In genomic region chr17:4944554-4945175, GRCh38 we compare ENCODE assay signal across 9 cellular contexts. TPM values are rescaled to one million over a fixed set of nuclear protein-coding genes. Genes with fewer than 3 reads are reported as not detected.
A peak's percentile ranks its signal among the peaks of the same experiment; 100 is the strongest.
DNase-seq lines count a peak whose midpoint lies in the region; ATAC-seq, FAIRE-seq and TF ChIP-seq lines count a peak whose summit lies in the region.
"Had no signal": no experiment of that assay in that cellular context is flagged by ENCODE, and none has a peak within 500 bp of the region (broad histone marks: within the 10 kb centered on the region; RNA-seq: fewer than 3 reads in every experiment).

No MANE protein-coding gene starts in this region.

- H2AK5ac ChIP-seq in mesenchymal stem cell (ENCODE audit: low read length, severe bottlenecking), result peak overlapping the region; percentile 67

- peak overlapping the region; percentile 100 for H3K4me3 Mint-ChIP-seq in activated naive CD8-positive, alpha-beta T cell treated with anti-CD3 and anti-CD28 coated beads, Interleukin-2, amount 10 ng/mL, durations not matched to agents 7 days and 5 days

- H3K9me3 ChIP-seq in cardiac muscle cell (ENCODE audit: low read depth), result no peaks in the 10 kb centered on the region
- H3K9me3 ChIP-seq in mesenchymal stem cell (ENCODE audit: control insufficient read depth, low read length), result no peaks in the 10 kb centered on the region
- no peaks in the 10 kb centered on the region for H3K9me3 ChIP-seq in upper lobe of right lung

- no peak overlapping the region for H2AFZ ChIP-seq in mesenchymal stem cell (ENCODE audit: low read depth, low read length)

- H3K36me3 Mint-ChIP-seq in activated naive CD8-positive, alpha-beta T cell treated with anti-CD3 and anti-CD28 coated beads, Interleukin-2, amount 10 ng/mL, durations not matched to agents 7 days and 5 days, result peaks cover 62% of the 10 kb centered on the region

- H2BK5ac ChIP-seq in mesenchymal stem cell (ENCODE audit: low read depth, low read length, poor library complexity, severe bottlenecking), result peak overlapping the region; percentile 33

- H3K27ac ChIP-seq in cardiac muscle cell (peak overlapping the region; percentile 94), mesenchymal stem cell (ENCODE audit: low read length, poor library complexity, severe bottlenecking) (peak overlapping the region; percentile 98), upper lobe of right lung (peak overlapping the region; percentile 97)

- H4K91ac ChIP-seq in mesenchymal stem cell (ENCODE audit: low read length), result no peak overlapping the region

- no peak overlapping the region for H2BK15ac ChIP-seq in mesenchymal stem cell (ENCODE audit: low read depth, poor library complexity, severe bottlenecking)

- DNase-seq in cardiac muscle cell (ENCODE audit: low read depth in 1 of 2, low spot score in 1 of 2) (no peak), cardiac septum (ENCODE audit: low spot score) (no peak), mesenchymal stem cell (no peak), upper lobe of right lung (no peak), COLO668 (lab: John Stamatoyannopoulos, UW; ENCODE audit: unreplicated experiment) (no peak), RCC 7860 (ENCODE audit: low spot score) (no peak), NCI-H187 (lab: John Stamatoyannopoulos, UW) (no peak)
- DNase-seq in activated naive CD8-positive, alpha-beta T cell treated with anti-CD3 and anti-CD28 coated beads, Interleukin-2, amount 10 ng/mL, durations not matched to agents 7 days and 5 days, result peak; percentile 63
- DNase-seq: NCI-H1048 had no signal

- peaks cover 32% of the 10 kb centered on the region for H3K36me3 ChIP-seq in cardiac muscle cell
- H3K36me3 ChIP-seq in mesenchymal stem cell (ENCODE audit: control insufficient read depth in 1 of 2, insufficient read depth in 2 of 2, low read depth in 1 of 2, low read length in 2 of 2), result peaks cover 42 to 51% of the 10 kb centered on the region in 2 experiments
- H3K36me3 ChIP-seq in upper lobe of right lung, result peaks cover 49% of the 10 kb centered on the region

- peak overlapping the region; percentile 97 for H3K9ac ChIP-seq in mesenchymal stem cell (ENCODE audit: low read length)

- intact Hi-C loops in cardiac septum (cut with DNase I), result loop anchor here (5.0 kb wide), 1 partner anchor 37 kb away; no protein-coding TSS in a partner anchor
- intact Hi-C loops in upper lobe of right lung (cut with DNase I), result no loop called here

- H3K18ac ChIP-seq in mesenchymal stem cell (ENCODE audit: low read depth in 1 of 2, low read length in 2 of 2), result peak overlapping the region in 1 of 2 experiments; percentile 14

- no peak for TF ChIP-seq CTCF in cardiac muscle cell (IDR thresholded peaks at IDR 0.05; ENCODE audit: low read depth, low read length)
- no peak for TF ChIP-seq CTCF in upper lobe of right lung (IDR thresholded peaks at IDR 0.05)

- no peak overlapping the region for H3K14ac ChIP-seq in mesenchymal stem cell (ENCODE audit: low read length in 2 of 2)

- POLR2A ChIA-PET in activated naive CD8-positive, alpha-beta T cell treated with anti-CD3 and anti-CD28 coated beads, Interleukin-2, amount 10 ng/mL, durations not matched to agents 7 days and 5 days (lab: Charles Lee), result interaction anchor here (0.6 to 17.2 kb wide), 6 partner anchors 8 to 45 kb away, joined by 3 to 441 read pairs (median 4); partner anchors contain the start of gene SPAG7

- H3K27me3 Mint-ChIP-seq in activated naive CD8-positive, alpha-beta T cell treated with anti-CD3 and anti-CD28 coated beads, Interleukin-2, amount 10 ng/mL, durations not matched to agents 7 days and 5 days, result no peaks in the 10 kb centered on the region

- no peak overlapping the region for H2BK120ac ChIP-seq in mesenchymal stem cell (ENCODE audit: low read depth, low read length)

- peak overlapping the region in 1 of 2 experiments; percentile 13 for H3K4ac ChIP-seq in mesenchymal stem cell (ENCODE audit: low read depth in 1 of 2, low read length in 2 of 2)

- H3K27me3 ChIP-seq in cardiac muscle cell (no peaks in the 10 kb centered on the region), mesenchymal stem cell (ENCODE audit: control insufficient read depth in 1 of 2, insufficient read depth in 1 of 2, low read length in 2 of 2) (no peaks in the 10 kb centered on the region), upper lobe of right lung (no peaks in the 10 kb centered on the region)

- H4K8ac ChIP-seq in mesenchymal stem cell (ENCODE audit: low read length), result peak overlapping the region; percentile 45

- no peaks in the 10 kb centered on the region for H3K9me3 Mint-ChIP-seq in activated naive CD8-positive, alpha-beta T cell treated with anti-CD3 and anti-CD28 coated beads, Interleukin-2, amount 10 ng/mL, durations not matched to agents 7 days and 5 days

- H3K4me2 ChIP-seq in mesenchymal stem cell (ENCODE audit: low read length, poor library complexity, severe bottlenecking), result peak overlapping the region; percentile 93

- no peak for FAIRE-seq in RCC 7860 (lab: Jason Lieb, UNC)

- peak overlapping the region; percentile 100 for H3K27ac Mint-ChIP-seq in activated naive CD8-positive, alpha-beta T cell treated with anti-CD3 and anti-CD28 coated beads, Interleukin-2, amount 10 ng/mL, durations not matched to agents 7 days and 5 days

- H3K4me1 ChIP-seq in cardiac muscle cell (ENCODE audit: low read depth) (peaks cover 15% of the 10 kb centered on the region), mesenchymal stem cell (ENCODE audit: control insufficient read depth, insufficient read depth, low read depth, low read length) (peaks cover 30% of the 10 kb centered on the region), upper lobe of right lung (peaks cover 60% of the 10 kb centered on the region)

- peaks cover 40% of the 10 kb centered on the region for H3K4me1 Mint-ChIP-seq in activated naive CD8-positive, alpha-beta T cell treated with anti-CD3 and anti-CD28 coated beads, Interleukin-2, amount 10 ng/mL, durations not matched to agents 7 days and 5 days

- no peak overlapping the region for H3K23ac ChIP-seq in mesenchymal stem cell (ENCODE audit: low read length in 2 of 2)

- no peak for ATAC-seq in activated naive CD8-positive, alpha-beta T cell treated with anti-CD3 and anti-CD28 coated beads, Interleukin-2, amount 10 ng/mL, durations not matched to agents 7 days and 5 days (ENCODE audit: low read depth)
- no peak for ATAC-seq in upper lobe of right lung

- H3K4me3 ChIP-seq in cardiac muscle cell (no peak overlapping the region), mesenchymal stem cell (ENCODE audit: insufficient read depth in 1 of 2, low read depth in 1 of 2, low read length in 2 of 2) (peak overlapping the region in 1 of 2 experiments; percentile 95), upper lobe of right lung (peak overlapping the region; percentile 25)

- no peaks in the 10 kb centered on the region for H3K79me1 ChIP-seq in mesenchymal stem cell (replicated peaks; ENCODE audit: low read length, poor library complexity, severe bottlenecking)

- WGBS in mesenchymal stem cell, result 73% methylated on average over 6 of the region's 8 CpGs

- no peak overlapping the region for H2BK12ac ChIP-seq in mesenchymal stem cell (ENCODE audit: low read length in 2 of 2)

RNA-seq across cellular contexts. Expression of gene PFN1, which starts 3.7 kb away (rescaled TPM):
- total RNA-seq in cardiac muscle cell (1,337 and 2,688 TPM in 2 replicates), cardiac septum (204 TPM), upper lobe of right lung (457 TPM)
- polyA plus RNA-seq in cardiac muscle cell, result 1,185 and 1,476 TPM in 2 replicates
- 1,000 to 10,000 TPM; 1,712 to 1,828 TPM for total RNA-seq in activated naive CD8-positive, alpha-beta T cell treated with anti-CD3 and anti-CD28 coated beads, Interleukin-2, amount 10 ng/mL, durations not matched to agents 7 days and 5 days
- polyA plus RNA-seq in mesenchymal stem cell (2013, experiment 1 of 2), result 1,651 TPM
- 1,671 TPM for polyA plus RNA-seq in mesenchymal stem cell (2013, experiment 2 of 2)

RNA-seq across cellular contexts. Expression of gene RNF167, which starts 4.6 kb away (rescaled TPM):
- total RNA-seq in cardiac muscle cell (67.4 and 73.4 TPM in 2 replicates), cardiac septum (84.7 TPM), upper lobe of right lung (92.9 TPM)
- 71.4 and 77.1 TPM in 2 replicates for polyA plus RNA-seq in cardiac muscle cell
- 100 to 1,000 TPM; 202 TPM for total RNA-seq in activated naive CD8-positive, alpha-beta T cell treated with anti-CD3 and anti-CD28 coated beads, Interleukin-2, amount 10 ng/mL, durations not matched to agents 7 days and 5 days
- 84.3 TPM for polyA plus RNA-seq in mesenchymal stem cell (2013, experiment 1 of 2)
- 84.9 TPM for polyA plus RNA-seq in mesenchymal stem cell (2013, experiment 2 of 2)

RNA-seq across cellular contexts. Expression of gene SLC25A11, which starts 4.8 kb away (rescaled TPM):
- total RNA-seq in cardiac muscle cell (118 and 127 TPM in 2 replicates), cardiac septum (176 TPM), upper lobe of right lung (55.0 TPM)
- polyA plus RNA-seq in cardiac muscle cell, result 223 and 229 TPM in 2 replicates
- 10 to 100 TPM; 67.6 to 78.1 TPM for total RNA-seq in activated naive CD8-positive, alpha-beta T cell treated with anti-CD3 and anti-CD28 coated beads, Interleukin-2, amount 10 ng/mL, durations not matched to agents 7 days and 5 days
- polyA plus RNA-seq in mesenchymal stem cell (2013, experiment 1 of 2), result 37.5 TPM
- 36.9 TPM for polyA plus RNA-seq in mesenchymal stem cell (2013, experiment 2 of 2)

RNA-seq across cellular contexts. Expression of gene ENO3, which starts 6.3 kb away (rescaled TPM):
- total RNA-seq in cardiac muscle cell (595 and 1,068 TPM in 2 replicates), cardiac septum (382 TPM), upper lobe of right lung (8.6 TPM)
- polyA plus RNA-seq in cardiac muscle cell, result 955 and 1,853 TPM in 2 replicates
- 10 to 100 TPM; 31.4 to 32.9 TPM for total RNA-seq in activated naive CD8-positive, alpha-beta T cell treated with anti-CD3 and anti-CD28 coated beads, Interleukin-2, amount 10 ng/mL, durations not matched to agents 7 days and 5 days
- 3.9 TPM for polyA plus RNA-seq in mesenchymal stem cell (2013, experiment 1 of 2)
- 3.3 TPM for polyA plus RNA-seq in mesenchymal stem cell (2013, experiment 2 of 2)

RNA-seq across cellular contexts. Expression of gene GP1BA, which starts 12.6 kb away (rescaled TPM):
- total RNA-seq in cardiac muscle cell (not detected in 2 replicates), cardiac septum (not detected), upper lobe of right lung (0.55 TPM)
- 0.61 and 0.81 TPM in 2 replicates for polyA plus RNA-seq in cardiac muscle cell
- not detected for total RNA-seq in activated naive CD8-positive, alpha-beta T cell treated with anti-CD3 and anti-CD28 coated beads, Interleukin-2, amount 10 ng/mL, durations not matched to agents 7 days and 5 days
- 0.03 TPM for polyA plus RNA-seq in mesenchymal stem cell (2013, experiment 1 of 2)
- not detected for polyA plus RNA-seq in mesenchymal stem cell (2013, experiment 2 of 2)
